ENCODE assay signal across 9 cellular contexts in genomic region chr17:7590743-7591142, GRCh38. TPM values are rescaled to one million over a fixed set of nuclear protein-coding genes. Genes with fewer than 3 reads are reported as not detected.
DNase-seq lines count a peak whose midpoint lies in the region; TF ChIP-seq lines count a peak whose summit lies in the region.
"Had no signal": no experiment of that assay in that cellular context is flagged by ENCODE, and none has a peak within 500 bp of the region (broad histone marks: within the 10 kb centered on the region; RNA-seq: fewer than 3 reads in every experiment).

No MANE protein-coding gene starts in this region.

- peak overlapping the region; percentile 96 for H3K27ac ChIP-seq in HUES48 (ENCODE audit: low read depth, low read length)
- H3K27ac ChIP-seq in mammary epithelial cell (ENCODE audit: insufficient read depth, low read depth, low read length), result peak overlapping the region; percentile 82
- H3K27ac ChIP-seq in mesenchymal stem cell (ENCODE audit: low read length, poor library complexity, severe bottlenecking), result peak overlapping the region; percentile 66
- H3K27ac ChIP-seq in Peyer's patch, result no peak overlapping the region

- H3K79me2 ChIP-seq in mammary epithelial cell (ENCODE audit: insufficient read depth, low read length), result peaks cover 42% of the 10 kb centered on the region

- H3K18ac ChIP-seq in mesenchymal stem cell (ENCODE audit: low read depth in 1 of 2, low read length in 2 of 2), result no peak overlapping the region

- H2BK5ac ChIP-seq in mesenchymal stem cell (ENCODE audit: low read depth, low read length, poor library complexity, severe bottlenecking), result no peak overlapping the region

- no peak overlapping the region for H3K27ac Mint-ChIP-seq in nephron progenitor cell

- no peaks in the 10 kb centered on the region for H4K20me1 ChIP-seq in mammary epithelial cell (ENCODE audit: insufficient read depth, low read length)

- BruUV-seq in mammary epithelial cell (replicated peaks; lab: Mats Ljungman, UMichigan), result TSS peak; percentile 8

- no peak for TF ChIP-seq CTCF in BE2C (IDR thresholded peaks at IDR 0.05; ENCODE audit: low read depth, low read length)
- TF ChIP-seq CTCF in mammary epithelial cell (conservative IDR thresholded peaks at IDR 0.05 in 1 of 2, IDR thresholded peaks at IDR 0.05 in 1 of 2; ENCODE audit: extremely low read depth in 1 of 2, insufficient read depth in 1 of 2, low read depth in 1 of 2, low read length in 2 of 2), result no peak
- no peak for TF ChIP-seq CTCF in Peyer's patch (IDR thresholded peaks at IDR 0.05)
- TF ChIP-seq CTCF in nephron progenitor cell (IDR thresholded peaks at IDR 0.05), result no peak

- H3K4me1 ChIP-seq in BE2C (peaks cover 6% of the 10 kb centered on the region; the same call in 1 of the 2 replicates), HUES48 (ENCODE audit: control insufficient read depth, insufficient read depth, low read length) (peaks cover 14% of the 10 kb centered on the region), mammary epithelial cell (ENCODE audit: insufficient read depth, low read length) (peaks cover 51% of the 10 kb centered on the region), mesenchymal stem cell (ENCODE audit: control insufficient read depth, insufficient read depth, low read depth, low read length) (peaks cover 50% of the 10 kb centered on the region), Peyer's patch (peaks cover 0 to 9% (median 1%) of the 10 kb centered on the region in 4 donors)

- H3K9me3 Mint-ChIP-seq in nephron progenitor cell, result no peaks in the 10 kb centered on the region

- H3K36me3 Mint-ChIP-seq in nephron progenitor cell (ENCODE audit: low read depth), result peaks cover 45% of the 10 kb centered on the region

- H3K4ac ChIP-seq in mesenchymal stem cell (ENCODE audit: low read depth in 1 of 2, low read length in 2 of 2), result no peak overlapping the region

- intact Hi-C loops in mammary epithelial cell (cut with micrococcal nuclease), result loop anchor here (1.0 to 2.0 kb wide), 4 partner anchors 18 to 153 kb away; partner anchors contain the start of genes FXR2 and WRAP53

- peaks cover 40% of the 10 kb centered on the region for H3K79me1 ChIP-seq in mesenchymal stem cell (replicated peaks; ENCODE audit: low read length, poor library complexity, severe bottlenecking)

- no peak overlapping the region for H4K8ac ChIP-seq in mesenchymal stem cell (ENCODE audit: low read length)

- no peak overlapping the region for H3K23ac ChIP-seq in mesenchymal stem cell (ENCODE audit: low read length in 2 of 2)

- H2BK15ac ChIP-seq in mesenchymal stem cell (ENCODE audit: low read depth, poor library complexity, severe bottlenecking), result no peak overlapping the region

- H3K27me3 ChIP-seq in BE2C (no peaks in the 10 kb centered on the region), HUES48 (ENCODE audit: control insufficient read depth, insufficient read depth, low read length) (no peaks in the 10 kb centered on the region), mammary epithelial cell (ENCODE audit: insufficient read depth, low read length) (no peaks in the 10 kb centered on the region), mesenchymal stem cell (ENCODE audit: control insufficient read depth in 1 of 2, insufficient read depth in 1 of 2, low read length in 2 of 2) (no peaks in the 10 kb centered on the region), Peyer's patch (no peaks in the 10 kb centered on the region)

- no peak overlapping the region for H2BK120ac ChIP-seq in mesenchymal stem cell (ENCODE audit: low read depth, low read length)

- H3K9me3 ChIP-seq in BE2C (no peaks in the 10 kb centered on the region), HUES48 (ENCODE audit: control insufficient read depth, insufficient read depth, low read length) (no peaks in the 10 kb centered on the region), mammary epithelial cell (replicated peaks; ENCODE audit: insufficient read depth, low read length) (no peaks in the 10 kb centered on the region), mesenchymal stem cell (ENCODE audit: control insufficient read depth, low read length) (no peaks in the 10 kb centered on the region), Peyer's patch (no peaks in the 10 kb centered on the region)
- H3K9me3 ChIP-seq: mucosa of descending colon had no signal

- peak overlapping the region; percentile 72 for H3K9ac ChIP-seq in HUES48 (ENCODE audit: low read depth, low read length)
- peak overlapping the region; percentile 69 for H3K9ac ChIP-seq in mammary epithelial cell (ENCODE audit: insufficient read depth, low read length)
- peak overlapping the region; percentile 73 for H3K9ac ChIP-seq in mesenchymal stem cell (ENCODE audit: low read length)

- no peak for TF ChIP-seq POLR2A in Peyer's patch (IDR thresholded peaks at IDR 0.05)

- DNase-seq in BE2C, result peak; percentile 60
- peak; percentile 60 for DNase-seq in mammary epithelial cell
- DNase-seq in mesenchymal stem cell, result peak; percentile 54
- DNase-seq in activated CD4-positive, CD25-positive, alpha-beta regulatory T cell (lab: John Stamatoyannopoulos, UW), result no peak
- DNase-seq in NCI-H446 (lab: John Stamatoyannopoulos, UW), result no peak
- DNase-seq in Peyer's patch, result no peak
- DNase-seq in nephron progenitor cell, result no peak
- DNase-seq: mucosa of descending colon had no signal

- in situ Hi-C loops in mammary epithelial cell (cut with MboI; ENCODE audit: low sequenced_read_pairs in 2 of 2), result no loop called here

- H3K36me3 ChIP-seq in BE2C (peaks cover 31% of the 10 kb centered on the region), HUES48 (ENCODE audit: control insufficient read depth, insufficient read depth, low read length) (peaks cover 63% of the 10 kb centered on the region), mammary epithelial cell (ENCODE audit: insufficient read depth, low read length) (peaks cover 15% of the 10 kb centered on the region), mesenchymal stem cell (ENCODE audit: control insufficient read depth in 1 of 2, insufficient read depth in 2 of 2, low read depth in 1 of 2, low read length in 2 of 2) (peaks cover 67 to 87% of the 10 kb centered on the region in 2 experiments), Peyer's patch (peaks cover 0 to 62% (median 0%) of the 10 kb centered on the region in 3 donors)

- no peak overlapping the region for H3K14ac ChIP-seq in mesenchymal stem cell (ENCODE audit: low read length in 2 of 2)

- H3K4me3 Mint-ChIP-seq in nephron progenitor cell, result no peak overlapping the region

- no peak overlapping the region for H3K4me3 ChIP-seq in BE2C (ENCODE audit: low read depth, low read length)
- H3K4me3 ChIP-seq in HUES48 (ENCODE audit: low read depth, low read length), result 0 out of 2 replicates have a peak overlapping the region, but pooled peaks have one; percentile 28
- peak overlapping the region in 1 of 3 experiments; percentile 16 for H3K4me3 ChIP-seq in mammary epithelial cell (replicated peaks in 1 of 3; ENCODE audit: insufficient read depth in 1 of 3, low read depth in 2 of 3, low read length in 3 of 3)
- H3K4me3 ChIP-seq in mesenchymal stem cell (ENCODE audit: insufficient read depth in 1 of 2, low read depth in 1 of 2, low read length in 2 of 2), result no peak overlapping the region
- H3K4me3 ChIP-seq in Peyer's patch, result no peak overlapping the region
- H3K4me3 ChIP-seq: mucosa of descending colon had no signal

- 0% methylated on average over 2 of the region's 4 CpGs for WGBS in mammary epithelial cell (ENCODE audit: low coverage, missing lambda C conversion rate)
- WGBS in mesenchymal stem cell, result 51% methylated on average over 4 of the region's 4 CpGs

- no peak overlapping the region for H2BK12ac ChIP-seq in mesenchymal stem cell (ENCODE audit: low read length in 2 of 2)

- peaks cover 36% of the 10 kb centered on the region for H3K4me1 Mint-ChIP-seq in nephron progenitor cell

- H2AFZ ChIP-seq in mammary epithelial cell (ENCODE audit: low read depth, low read length) (no peak overlapping the region), mesenchymal stem cell (ENCODE audit: low read depth, low read length) (no peak overlapping the region)

- no peak overlapping the region for H4K91ac ChIP-seq in mesenchymal stem cell (ENCODE audit: low read length)

- H3K27me3 Mint-ChIP-seq in nephron progenitor cell (ENCODE audit: low read depth, poor library complexity), result no peaks in the 10 kb centered on the region

- dilution Hi-C loops in mammary epithelial cell (cut with HindIII; ENCODE audit: low sequenced_read_pairs), result no loop called here

- peak overlapping the region; percentile 44 for H2AK5ac ChIP-seq in mesenchymal stem cell (ENCODE audit: low read length, severe bottlenecking)

- H3K4me2 ChIP-seq in mammary epithelial cell (ENCODE audit: insufficient read depth, low read depth, low read length), result peak overlapping the region; percentile 98
- H3K4me2 ChIP-seq in mesenchymal stem cell (ENCODE audit: low read length, poor library complexity, severe bottlenecking), result no peak overlapping the region

- CTCF ChIA-PET in mammary epithelial cell (lab: Charles Lee; ENCODE audit: low non-redundant PET), result no interaction called here

RNA-seq across cellular contexts. Expression of gene SOX15, which starts 0.8 kb away (rescaled TPM):
- polyA plus RNA-seq in BE2C (2012; ENCODE audit: insufficient read depth, insufficient read length, low read depth), result 1.8 TPM
- total RNA-seq in mammary epithelial cell (10 to 100 TPM in 1 of 2 donors, 1 to 10 TPM in 1; 4.3 to 56.5 TPM), Peyer's patch (1 to 10 TPM in 3 of 4 donors, not detected in 1; 1.9 to 2.7 (median 2.4) TPM)
- polyA plus RNA-seq in mammary epithelial cell, result 49.4 TPM
- 31.3 TPM for polyA minus RNA-seq in mammary epithelial cell
- 0.98 TPM for polyA plus RNA-seq in mesenchymal stem cell (2013, experiment 1 of 2)
- 1.0 TPM for polyA plus RNA-seq in mesenchymal stem cell (2013, experiment 2 of 2)

RNA-seq across cellular contexts. Expression of gene MPDU1, which starts 7.1 kb away (rescaled TPM):
- polyA plus RNA-seq in BE2C (2012; ENCODE audit: insufficient read depth, insufficient read length, low read depth), result 76.9 TPM
- total RNA-seq in mammary epithelial cell (10 to 100 TPM; 44.8 to 51.2 TPM), Peyer's patch (100 to 1,000 TPM in 3 of 4 donors, 10 to 100 TPM in 1; 37.1 to 236 (median 125) TPM)
- polyA plus RNA-seq in mammary epithelial cell, result 120 TPM
- polyA minus RNA-seq in mammary epithelial cell, result 57.9 TPM
- polyA plus RNA-seq in mesenchymal stem cell (2013, experiment 1 of 2), result 81.6 TPM
- 78.5 TPM for polyA plus RNA-seq in mesenchymal stem cell (2013, experiment 2 of 2)

RNA-seq across cellular contexts. Expression of gene CD68, which starts 11.3 kb away (rescaled TPM):
- 0.59 TPM for polyA plus RNA-seq in BE2C (2012; ENCODE audit: insufficient read depth, insufficient read length, low read depth)
- total RNA-seq in mammary epithelial cell (10 to 100 TPM in 1 of 2 donors, 1 to 10 TPM in 1; 1.8 to 26.1 TPM), Peyer's patch (100 to 1,000 TPM in 3 of 4 donors, 10 to 100 TPM in 1; 42.1 to 149 (median 124) TPM)
- polyA plus RNA-seq in mammary epithelial cell, result 39.4 TPM
- 20.9 TPM for polyA minus RNA-seq in mammary epithelial cell
- polyA plus RNA-seq in mesenchymal stem cell (2013, experiment 1 of 2), result 30.9 TPM
- polyA plus RNA-seq in mesenchymal stem cell (2013, experiment 2 of 2), result 30.8 TPM

RNA-seq across cellular contexts. Expression of gene FXR2, which starts 24.0 kb away (rescaled TPM):
- 30.9 TPM for polyA plus RNA-seq in BE2C (2012; ENCODE audit: insufficient read depth, insufficient read length, low read depth)
- total RNA-seq in mammary epithelial cell (10 to 100 TPM; 37.2 to 53.3 TPM), Peyer's patch (10 to 100 TPM; 28.8 to 38.1 (median 30.4) TPM)
- polyA plus RNA-seq in mammary epithelial cell, result 40.8 TPM
- polyA minus RNA-seq in mammary epithelial cell, result 126 TPM
- polyA plus RNA-seq in mesenchymal stem cell (2013, experiment 1 of 2), result 32.3 TPM
- polyA plus RNA-seq in mesenchymal stem cell (2013, experiment 2 of 2), result 32.1 TPM

RNA-seq across cellular contexts. Expression of gene SENP3, which starts 29.0 kb away (rescaled TPM):
- polyA plus RNA-seq in BE2C (2012; ENCODE audit: insufficient read depth, insufficient read length, low read depth), result 96.1 TPM
- 10 to 100 TPM; 55.0 to 66.7 TPM for total RNA-seq in mammary epithelial cell
- polyA plus RNA-seq in mammary epithelial cell, result 97.3 TPM
- polyA minus RNA-seq in mammary epithelial cell, result 156 TPM
- polyA plus RNA-seq in mesenchymal stem cell (2013, experiment 1 of 2), result 27.5 TPM
- 27.0 TPM for polyA plus RNA-seq in mesenchymal stem cell (2013, experiment 2 of 2)
- 10 to 100 TPM; 31.4 to 47.7 (median 43.7) TPM for total RNA-seq in Peyer's patch

Comparison
In these comparisons a context has a peak if more than half of its experiments do, and no peak if none do; other contexts are left out.
1. DNase-seq: peak in BE2C (single experiment), mammary epithelial cell (single experiment) and mesenchymal stem cell (single experiment); none in activated CD4-positive, CD25-positive, alpha-beta regulatory T cell (0 of 4), NCI-H446 (0 of 2), Peyer's patch (0 of 3) and nephron progenitor cell (single experiment).
2. H3K27ac ChIP-seq: peak in HUES48 (single experiment), mammary epithelial cell (single experiment) and mesenchymal stem cell (single experiment); none in Peyer's patch (0 of 4).
3. Peak in every context shown above with its lines, with median percentiles within 50 percentile points of each other: H3K9ac ChIP-seq.